ENCODE assay signal across 11 cellular contexts in the genomic region with DNA sequence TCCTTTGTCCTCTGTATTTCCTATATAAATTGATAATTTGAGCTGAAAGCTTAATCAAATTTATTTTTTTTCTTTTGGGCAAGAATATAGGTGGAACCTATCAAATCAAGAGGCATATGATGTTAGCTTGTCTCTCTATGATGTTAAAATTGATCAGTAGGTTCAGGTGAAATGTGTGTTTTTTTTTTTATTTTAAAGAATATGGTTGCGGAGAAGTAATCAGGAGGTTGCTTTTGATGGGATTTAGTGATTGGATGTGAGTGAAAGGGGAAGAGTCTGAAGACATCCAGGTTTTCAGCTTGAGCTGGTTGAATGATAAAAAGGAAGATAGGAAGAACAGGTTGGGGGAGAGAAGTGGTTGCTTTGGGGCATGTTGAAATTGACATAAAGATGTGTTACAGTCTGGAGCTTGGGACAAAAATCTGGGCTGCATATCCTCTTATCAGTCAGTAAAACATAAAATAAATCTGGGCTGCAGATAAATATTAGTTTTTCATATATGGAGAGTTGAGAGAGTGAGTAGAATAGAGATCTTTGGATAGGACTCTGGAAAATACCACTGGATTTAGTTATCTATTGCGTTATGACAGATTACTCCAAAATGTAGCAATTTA. TPM values are rescaled to one million over a fixed set of nuclear protein-coding genes. Genes with fewer than 3 reads are reported as not detected.
DNase-seq lines count a peak whose midpoint lies in the region; ATAC-seq and TF ChIP-seq lines count a peak whose summit lies in the region.
"Had no signal": no experiment of that assay in that cellular context is flagged by ENCODE, and none has a peak within 500 bp of the region (broad histone marks: within the 10 kb centered on the region; RNA-seq: fewer than 3 reads in every experiment).

No MANE protein-coding gene starts in this region.

- POLR2A ChIA-PET in PC-9 (lab: Charles Lee; ENCODE audit: unreplicated experiment): interaction anchor here (0.6 kb wide), 3 partner anchors 9 to 262 kb away, joined by 5 to 7 read pairs (median 6); no protein-coding TSS in a partner anchor

- H2AFZ ChIP-seq in PC-9: no peak overlapping the region
- no peak overlapping the region for H2AFZ ChIP-seq in smooth muscle cell (ENCODE audit: low read depth)

- peaks cover 13% of the 10 kb centered on the region for H3K36me3 Mint-ChIP-seq in Calu3 (ENCODE audit: insufficient read depth, unreplicated experiment)

- intact Hi-C loops in Calu3 (cut with micrococcal nuclease; ENCODE audit: unreplicated experiment): no loop called here
- intact Hi-C loops in PC-9 (cut with micrococcal nuclease; ENCODE audit: unreplicated experiment): loop anchor here (1.0 to 5.0 kb wide), 6 partner anchors 27 to 145 kb away; no protein-coding TSS in a partner anchor

- WGBS in smooth muscle cell (ENCODE audit: low lambda C conversion rate): 69% methylated on average over 2 of the region's 2 CpGs

- peaks cover 63% of the 10 kb centered on the region for H3K4me1 ChIP-seq in PC-9 (replicated peaks; ENCODE audit: insufficient read depth)
- peaks cover 36% of the 10 kb centered on the region for H3K4me1 ChIP-seq in foreskin keratinocyte
- peaks cover 13% of the 10 kb centered on the region for H3K4me1 ChIP-seq in smooth muscle cell (ENCODE audit: low read depth)

- H3F3A ChIP-seq in PC-9 (ENCODE audit: insufficient read depth, low read depth) (peaks cover 28% of the 10 kb centered on the region; the same call in 1 of the 2 replicates), smooth muscle cell (ENCODE audit: low read depth) (peaks cover 2% of the 10 kb centered on the region)

- no peak overlapping the region for H3K4me3 Mint-ChIP-seq in Calu3 (ENCODE audit: low read depth, unreplicated experiment)
- H3K4me3 Mint-ChIP-seq: activated CD4-positive, alpha-beta T cell treated with anti-CD3 and anti-CD28 coated beads, Interleukin-2, amount 10 ng/mL, durations not matched to agents 7 days and 5 days; activated T-cell treated with anti-CD3 and anti-CD28 coated beads, Interleukin-2, amount 50 U/mL, for 24 hours had no signal

- CTCF ChIA-PET in Calu3 (lab: Charles Lee): interaction anchor here (0.7 to 1.1 kb wide), 2 partner anchors 18 to 81 kb away, joined by 3 read pairs; no protein-coding TSS in a partner anchor
- CTCF ChIA-PET in PC-9 (lab: Charles Lee): interaction anchor here (0.6 kb wide), 2 partner anchors 11 to 384 kb away, joined by 3 to 9 read pairs; no protein-coding TSS in a partner anchor

- H3K9ac ChIP-seq in smooth muscle cell (ENCODE audit: low read depth): no peak overlapping the region

- H3K27ac ChIP-seq in PC-9 (peak overlapping the region; percentile 96), foreskin keratinocyte (peak overlapping the region; percentile 71), smooth muscle cell (ENCODE audit: low read depth) (peak overlapping the region; percentile 82)

- H3K9me3 Mint-ChIP-seq in Calu3 (ENCODE audit: low read depth, unreplicated experiment): no peaks in the 10 kb centered on the region
- H3K9me3 Mint-ChIP-seq: activated CD4-positive, alpha-beta T cell treated with anti-CD3 and anti-CD28 coated beads, Interleukin-2, amount 10 ng/mL, durations not matched to agents 7 days and 5 days; activated T-cell treated with anti-CD3 and anti-CD28 coated beads, Interleukin-2, amount 50 U/mL, for 24 hours had no signal

- H3K9me2 ChIP-seq in PC-9 (ENCODE audit: insufficient read depth): no peaks in the 10 kb centered on the region

- H3K9me3 ChIP-seq in PC-9 (ENCODE audit: insufficient read depth, low read depth) (peaks cover 4% of the 10 kb centered on the region; the same call in 1 of the 2 replicates), smooth muscle cell (replicated peaks; ENCODE audit: low read depth) (no peaks in the 10 kb centered on the region)

- no peaks in the 10 kb centered on the region for H3K27me3 Mint-ChIP-seq in Calu3 (ENCODE audit: unreplicated experiment)
- H3K27me3 Mint-ChIP-seq: activated CD4-positive, alpha-beta T cell treated with anti-CD3 and anti-CD28 coated beads, Interleukin-2, amount 10 ng/mL, durations not matched to agents 7 days and 5 days; activated T-cell treated with anti-CD3 and anti-CD28 coated beads, Interleukin-2, amount 50 U/mL, for 24 hours; progenitor cell of endocrine pancreas had no signal

- H3K4me1 Mint-ChIP-seq in Calu3 (ENCODE audit: low read depth, unreplicated experiment): peaks cover 64% of the 10 kb centered on the region

- peaks cover 15% of the 10 kb centered on the region for H3K36me3 ChIP-seq in PC-9 (ENCODE audit: low read depth)
- H3K36me3 ChIP-seq in smooth muscle cell (ENCODE audit: low read depth): no peaks in the 10 kb centered on the region

- H3K79me2 ChIP-seq in PC-9 (ENCODE audit: low read depth) (peaks cover 100% of the 10 kb centered on the region), smooth muscle cell (ENCODE audit: low read depth) (peaks cover 80% of the 10 kb centered on the region)

- TSS peak; percentile 87 for BruUV-seq in Calu3 (replicated peaks; lab: Mats Ljungman, UMichigan)
- TSS peak; percentile 92 for BruUV-seq in PC-9 (replicated peaks; lab: Mats Ljungman, UMichigan)

- ATAC-seq in foreskin keratinocyte (no peak), HG03280 (IDR thresholded peaks at IDR 0.05; ENCODE audit: unreplicated experiment) (no peak)

- H3K4me3 ChIP-seq in PC-9 (peak overlapping the region; percentile 33; the same call in 1 of the 2 replicates), smooth muscle cell (no peak overlapping the region)

- peak overlapping the region; percentile 88 for H3K27ac Mint-ChIP-seq in Calu3 (ENCODE audit: unreplicated experiment)
- H3K27ac Mint-ChIP-seq: activated CD4-positive, alpha-beta T cell treated with anti-CD3 and anti-CD28 coated beads, Interleukin-2, amount 10 ng/mL, durations not matched to agents 7 days and 5 days; activated T-cell treated with anti-CD3 and anti-CD28 coated beads, Interleukin-2, amount 50 U/mL, for 24 hours; progenitor cell of endocrine pancreas had no signal

- DNase-seq in Calu3: no peak
- no peak for DNase-seq in PC-9
- DNase-seq in foreskin keratinocyte: no peak
- DNase-seq in smooth muscle cell (lab: John Stamatoyannopoulos, UW; ENCODE audit: unreplicated experiment): no peak
- DNase-seq in GM03348 (ENCODE audit: low spot score): no peak
- no peak for DNase-seq in C1 segment of cervical spinal cord (lab: John Stamatoyannopoulos, UW)
- DNase-seq: activated CD4-positive, alpha-beta T cell treated with anti-CD3 and anti-CD28 coated beads, Interleukin-2, amount 10 ng/mL, durations not matched to agents 7 days and 5 days; activated T-cell treated with anti-CD3 and anti-CD28 coated beads, Interleukin-2, amount 50 U/mL, for 24 hours; NK-92 treated with Interleukin-12 subunit alpha and Interleukin-12 subunit beta, amount 100 ng/mL, for 24 hours had no signal

- peak overlapping the region; percentile 71 for H3K4me2 ChIP-seq in PC-9
- H3K4me2 ChIP-seq in smooth muscle cell: peak overlapping the region; percentile 49

- H4K20me1 ChIP-seq in PC-9 (ENCODE audit: insufficient read depth) (no peaks in the 10 kb centered on the region), smooth muscle cell (ENCODE audit: low read depth) (peaks cover 45% of the 10 kb centered on the region)

- H3K27me3 ChIP-seq in PC-9 (ENCODE audit: insufficient read depth, low read depth) (no peaks in the 10 kb centered on the region), foreskin keratinocyte (no peaks in the 10 kb centered on the region), smooth muscle cell (ENCODE audit: low read depth) (no peaks in the 10 kb centered on the region)

- TF ChIP-seq CTCF in Calu3 (IDR thresholded peaks at IDR 0.05; ENCODE audit: unreplicated experiment) (no peak), PC-9 (conservative IDR thresholded peaks at IDR 0.05) (no peak), foreskin keratinocyte (conservative IDR thresholded peaks at IDR 0.05) (no peak), smooth muscle cell (IDR thresholded peaks at IDR 0.05; ENCODE audit: borderline replicate concordance, insufficient read depth, poor library complexity, severe bottlenecking) (no peak)

RNA-seq across cellular contexts. Expression of gene OSBPL9, which starts 5.1 kb away (rescaled TPM):
- 64.4 and 67.6 TPM in 2 replicates for total RNA-seq in Calu3 (2022)
- 149 and 188 TPM in 2 replicates for total RNA-seq in PC-9 (2021)
- 68.1 and 73.4 TPM in 2 replicates for total RNA-seq in foreskin keratinocyte
- polyA plus RNA-seq in foreskin keratinocyte: 34.9 and 38.5 TPM in 2 replicates
- total RNA-seq in smooth muscle cell: 112 and 117 TPM in 2 replicates
- 64.4 and 66.7 TPM in 2 replicates for polyA plus RNA-seq in smooth muscle cell
